Comparison of ENCODE assay signal across 1 cellular context in genomic region chr11:8342821-8343681, GRCh38.
TF ChIP-seq lines count a peak whose summit lies in the region.

No MANE protein-coding gene starts in this region.

TF ChIP-seq in GM12878, 131 proteins besides CTCF, POLR2A, EP300 and RAD21 (continued from another document and continues in another):
- TF ChIP-seq MLLT1 (IDR thresholded peaks at IDR 0.05) (peak; percentile 48; the same call in 1 of the 2 replicates), RAD51 (IDR thresholded peaks at IDR 0.05) (peak; percentile 26; the same call in 1 of the 2 replicates), CEBPZ (IDR thresholded peaks at IDR 0.05; ENCODE audit: low read depth, low read length) (no peak), TBL1XR1 (IDR thresholded peaks at IDR 0.05; ENCODE audit: low read depth, low read length) (no peak), KLF5 (IDR thresholded peaks at IDR 0.05; ENCODE audit: partially characterized antibody) (no peak), RELB (IDR thresholded peaks at IDR 0.05; ENCODE audit: low read depth) (peak; percentile 91), CREM (IDR thresholded peaks at IDR 0.05; ENCODE audit: low read depth) (no peak), USF2 (IDR thresholded peaks at IDR 0.05; ENCODE audit: borderline replicate concordance, low read depth, low read length) (no peak), HSF1 (IDR thresholded peaks at IDR 0.05; ENCODE audit: low read depth, low read length) (no peak), ZZZ3 (IDR thresholded peaks at IDR 0.05; ENCODE audit: control insufficient read depth, insufficient read length, low read depth) (no peak), ASH2L (IDR thresholded peaks at IDR 0.05; ENCODE audit: borderline replicate concordance, low read depth) (no peak), LARP7 (IDR thresholded peaks at IDR 0.05) (no peak), EGR1 (IDR thresholded peaks at IDR 0.05; ENCODE audit: borderline replicate concordance in 1 of 2, low read depth in 2 of 2, low read length in 2 of 2) (no peak), BRCA1 (IDR thresholded peaks at IDR 0.05; ENCODE audit: low read depth, low read length) (no peak), TAF1 (IDR thresholded peaks at IDR 0.05; ENCODE audit: borderline replicate concordance, low read depth, low read length) (no peak), SMC3 (IDR thresholded peaks at IDR 0.05; ENCODE audit: borderline replicate concordance, low read length) (no peak), SMAD5 (IDR thresholded peaks at IDR 0.05; ENCODE audit: low read depth) (no peak), CREB1 (IDR thresholded peaks at IDR 0.05; ENCODE audit: low read depth) (no peak), HDGF (IDR thresholded peaks at IDR 0.05) (no peak), SRF (IDR thresholded peaks at IDR 0.05; ENCODE audit: low read depth in 2 of 2, low read length in 2 of 2) (no peak), ELK1 (IDR thresholded peaks at IDR 0.05; ENCODE audit: low read depth, low read length) (no peak), PAX8 (IDR thresholded peaks at IDR 0.05) (no peak), CEBPB (IDR thresholded peaks at IDR 0.05; ENCODE audit: borderline replicate concordance in 1 of 2, low read depth in 2 of 2, low read length in 2 of 2) (no peak), MEF2B (IDR thresholded peaks at IDR 0.05; ENCODE audit: partially characterized antibody, poor library complexity, severe bottlenecking) (no peak), MXI1 (IDR thresholded peaks at IDR 0.05; ENCODE audit: low read depth, low read length) (no peak), ZNF687 (IDR thresholded peaks at IDR 0.05) (peak; percentile 41; the same call in 1 of the 2 replicates), NR2C2 (IDR thresholded peaks at IDR 0.05; ENCODE audit: borderline replicate concordance, control insufficient read depth, insufficient read length, low read depth) (no peak), TCF7 (IDR thresholded peaks at IDR 0.05; ENCODE audit: borderline replicate concordance) (no peak), ZBTB11 (CRISPR knock-in tag; IDR thresholded peaks at IDR 0.05) (no peak), CBX5 (IDR thresholded peaks at IDR 0.05; ENCODE audit: low read depth) (no peak), POLR2AphosphoS2 (IDR thresholded peaks at IDR 0.05; ENCODE audit: low read depth, low read length) (no peak), NFXL1 (IDR thresholded peaks at IDR 0.05; ENCODE audit: borderline replicate concordance) (no peak), ZNF274 (IDR thresholded peaks at IDR 0.05; ENCODE audit: insufficient read depth, insufficient read length) (no peak), ZBTB40 (IDR thresholded peaks at IDR 0.05; ENCODE audit: borderline replicate concordance) (no peak), ETV6 (conservative IDR thresholded peaks at IDR 0.05 in 1 of 2, IDR thresholded peaks at IDR 0.05 in 1 of 2; ENCODE audit: borderline replicate concordance in 1 of 2, low read depth in 1 of 2) (no peak), KDM1A (IDR thresholded peaks at IDR 0.05; ENCODE audit: borderline replicate concordance) (no peak), PML (IDR thresholded peaks at IDR 0.05; ENCODE audit: low read length) (no peak)
